ENCODE assay signal across 15 cellular contexts in genomic region chr18:47247036-47247832, GRCh38. TPM values are rescaled to one million over a fixed set of nuclear protein-coding genes. Genes with fewer than 3 reads are reported as not detected.
DNase-seq lines count a peak whose midpoint lies in the region; ATAC-seq and TF ChIP-seq lines count a peak whose summit lies in the region.
"Had no signal": no experiment of that assay in that cellular context is flagged by ENCODE, and none has a peak within 500 bp of the region (broad histone marks: within the 10 kb centered on the region; RNA-seq: fewer than 3 reads in every experiment).

No MANE protein-coding gene starts in this region.

- WGBS in iPS DF 6.9 (ENCODE audit: insufficient coverage, insufficient read length): no CpG with 5 or more reads among the region's 101 CpGs

- H3K4me1 ChIP-seq in iPS DF 6.9 (ENCODE audit: control insufficient read depth, insufficient read depth, low read length) (peaks cover 5% of the 10 kb centered on the region), Karpas-422 (ENCODE audit: low read length) (peaks cover 7% of the 10 kb centered on the region)

- no peak overlapping the region for H3K27ac ChIP-seq in iPS DF 6.9 (ENCODE audit: low read length)
- no peak overlapping the region for H3K27ac ChIP-seq in Karpas-422 (ENCODE audit: low read length)

- H3K27me3 ChIP-seq in iPS DF 6.9 (ENCODE audit: control insufficient read depth, insufficient read depth, low read length): peaks cover 39% of the 10 kb centered on the region
- no peaks in the 10 kb centered on the region for H3K27me3 ChIP-seq in Karpas-422 (ENCODE audit: low read length)

- no peaks in the 10 kb centered on the region for H3K79me2 ChIP-seq in Karpas-422 (ENCODE audit: low read length)

- H4K20me1 ChIP-seq in Karpas-422 (ENCODE audit: insufficient read depth, low read depth, low read length): 0 out of 2 replicates have a peak, but pooled peaks cover 5% of the 10 kb centered on the region

- POLR2A ChIA-PET in GM10248 (lab: Yijun Ruan, JAX): no interaction called here

- H3K4me3 ChIP-seq in iPS DF 6.9 (ENCODE audit: low read length) (peak overlapping the region; percentile 33; the same call in 1 of the 2 replicates), retinal pigment epithelial cell (ENCODE audit: low read length) (no peak overlapping the region), Karpas-422 (ENCODE audit: low read length) (no peak overlapping the region)

- H3K9me2 ChIP-seq in Karpas-422 (replicated peaks; ENCODE audit: insufficient read depth, low read length): no peaks in the 10 kb centered on the region

- H3K9ac ChIP-seq in Karpas-422 (ENCODE audit: low read length): no peak overlapping the region

- CTCF ChIA-PET in GM10248 (lab: Yijun Ruan, JAX): no interaction called here

- TF ChIP-seq CTCF in GM10248 (IDR thresholded peaks at IDR 0.05; ENCODE audit: control extremely low read depth, extremely low read depth, low read depth, missing control alignments) (no peak), retinal pigment epithelial cell (conservative IDR thresholded peaks at IDR 0.05; ENCODE audit: low read depth, low read length) (peak; percentile 30)

- H2AFZ ChIP-seq in Karpas-422 (ENCODE audit: low read length): no peak overlapping the region

- peak; percentile 76 for ATAC-seq in SK-N-SH treated with all-trans-retinoic acid at 6 μM for 48 hours
- no peak for ATAC-seq in GM18909 (IDR thresholded peaks at IDR 0.05; ENCODE audit: poor library complexity, unreplicated experiment)
- ATAC-seq: effector memory CD8-positive, alpha-beta T cell had no signal

- H3K4me2 ChIP-seq in Karpas-422 (ENCODE audit: low read depth, low read length, poor library complexity, severe bottlenecking): no peak overlapping the region

- DNase-seq in GM10248 (ENCODE audit: extremely low spot score): peak; percentile 20
- DNase-seq in iPS DF 6.9 (ENCODE audit: low read depth, low spot score): no peak
- DNase-seq in retinal pigment epithelial cell (ENCODE audit: low read depth): no peak
- no peak for DNase-seq in activated naive CD4-positive, alpha-beta T cell treated with anti-CD3 and anti-CD28 coated beads, Interleukin-2, amount 50 U/mL, for 16 hours
- no peak for DNase-seq in Karpas-422
- DNase-seq: activated T-cell treated with anti-CD3 and anti-CD28 coated beads for 4 hours; Calu3; effector memory CD8-positive, alpha-beta T cell; hypothalamus; NCI-H1048; NCI-H524 treated with DMSO at 0.1 percent for 48 hours; SHP77 had no signal

- H3K9me3 ChIP-seq in iPS DF 6.9 (ENCODE audit: control insufficient read depth, insufficient read depth, low read length): no peaks in the 10 kb centered on the region
- H3K9me3 ChIP-seq in Karpas-422 (ENCODE audit: low read length): no peaks in the 10 kb centered on the region

- no peaks in the 10 kb centered on the region for H3K36me3 ChIP-seq in iPS DF 6.9 (ENCODE audit: control insufficient read depth, insufficient read depth, low read length)
- no peaks in the 10 kb centered on the region for H3K36me3 ChIP-seq in Karpas-422 (ENCODE audit: insufficient read depth, low read length)

TF ChIP-seq in SK-N-SH treated with all-trans-retinoic acid at 6 μM for 48 hours, 23 proteins besides CTCF, POLR2A, EP300 and RAD21:
- TF ChIP-seq ESRRG (CRISPR knock-in tag; IDR thresholded peaks at IDR 0.05) (no peak), OSR1 (CRISPR knock-in tag; IDR thresholded peaks at IDR 0.05) (no peak), SNAI2 (CRISPR knock-in tag; IDR thresholded peaks at IDR 0.05) (no peak), PATZ1 (CRISPR knock-in tag; IDR thresholded peaks at IDR 0.05; ENCODE audit: borderline replicate concordance) (no peak), ZNF70 (CRISPR knock-in tag; IDR thresholded peaks at IDR 0.05) (no peak)
TF ChIP-seq in SK-N-SH treated with all-trans-retinoic acid at 6 μM for 48 hours: peak in this region for 0.

RNA-seq across cellular contexts. Expression of gene SKOR2, which starts 4.2 kb away (rescaled TPM):
- not detected in 2 replicates for total RNA-seq in Karpas-422 (2014; rRNA removed; shearing (Covaris generic); ENCODE audit: low replicate concordance)
- total RNA-seq: Calu3, renal cortical epithelial cell had no signal
